ENCODE assay signal across 1 cellular context in the genomic region with DNA sequence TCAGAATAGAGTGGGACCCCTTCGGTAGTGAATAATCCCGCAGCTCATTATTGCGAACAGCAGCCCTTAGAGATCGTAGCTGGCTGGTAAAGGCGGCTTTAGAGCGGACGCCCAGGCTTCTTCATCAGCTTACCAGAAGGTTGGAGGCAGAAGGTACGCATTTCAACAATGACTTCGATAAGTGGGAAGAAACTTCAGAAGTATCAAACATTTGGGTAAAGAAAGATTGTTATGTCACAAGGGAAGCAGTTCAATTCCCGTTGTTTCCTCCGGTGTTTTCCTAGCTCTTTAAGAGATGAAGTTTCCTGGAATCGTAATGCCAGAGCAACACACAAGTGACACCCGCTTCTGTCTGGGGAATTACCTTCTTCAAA.
TF ChIP-seq lines count a peak whose summit lies in the region.

No MANE protein-coding gene starts in this region.

TF ChIP-seq in endothelial cell of umbilical vein, 7 proteins besides CTCF, POLR2A, EP300 and RAD21 (continued from another document):
- TF ChIP-seq JUN (IDR thresholded peaks at IDR 0.05; ENCODE audit: borderline replicate concordance, insufficient read depth, insufficient read length, low read depth) = no peak
- no peak for TF ChIP-seq MYC (IDR thresholded peaks at IDR 0.05; ENCODE audit: low read depth, low read length)
TF ChIP-seq in endothelial cell of umbilical vein: peak in this region for 0.
